14 cellular contexts compared by ENCODE assay signal in the genomic region with DNA sequence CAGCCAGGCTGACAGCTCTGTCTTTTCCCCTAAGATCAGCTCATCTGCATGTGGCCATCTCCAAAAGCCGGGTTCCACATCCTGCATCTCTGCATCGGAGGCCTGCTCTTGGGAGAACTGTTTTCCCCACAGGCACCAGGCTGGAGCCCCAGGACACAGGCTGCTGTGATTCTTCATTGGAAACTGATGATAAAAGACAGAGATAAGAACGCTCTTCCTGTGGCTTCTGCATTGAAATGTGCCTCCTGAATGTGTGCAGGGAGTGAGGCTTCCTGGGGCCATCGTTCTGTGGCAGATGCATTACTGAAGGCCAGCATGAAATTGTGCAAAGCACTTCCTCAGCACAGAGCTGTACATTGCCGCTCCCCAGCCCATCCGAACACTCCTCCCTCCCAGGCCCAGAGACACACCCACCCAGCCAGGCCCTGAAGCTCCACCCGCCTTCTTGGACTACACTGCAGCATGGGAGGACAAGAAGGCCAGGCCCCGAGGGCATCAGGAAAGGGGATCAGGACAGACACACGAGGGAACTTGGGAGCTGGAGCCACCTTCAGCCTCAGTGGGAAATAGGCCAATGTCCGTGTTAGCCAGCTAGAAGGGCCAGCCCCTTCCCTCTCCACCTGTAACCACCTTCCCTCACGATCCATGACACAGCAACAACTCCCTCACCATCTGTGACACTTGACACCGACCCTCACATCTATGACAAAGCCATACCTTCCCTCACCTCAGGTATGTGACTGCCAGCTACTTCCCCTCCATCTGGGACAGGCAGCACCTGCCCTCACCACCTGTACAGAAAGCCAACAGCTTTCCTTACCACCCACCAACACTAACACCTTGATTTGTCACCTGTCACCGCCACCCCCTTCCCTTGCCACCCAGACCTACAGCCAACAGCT.
DNase-seq lines count a peak whose midpoint lies in the region; FAIRE-seq and TF ChIP-seq lines count a peak whose summit lies in the region.
"Had no signal": no experiment of that assay in that cellular context is flagged by ENCODE, and none has a peak within 500 bp of the region (broad histone marks: within the 10 kb centered on the region; RNA-seq: fewer than 3 reads in every experiment).

No MANE protein-coding gene starts in this region.

- TF ChIP-seq CTCF in NB4 (IDR thresholded peaks at IDR 0.05; ENCODE audit: low read depth, low read length), result no peak

- no peak overlapping the region for H3K4me3 ChIP-seq in NB4 (ENCODE audit: low read depth, low read length)
- H3K4me3 ChIP-seq: breast epithelium, skin epidermis, suprapubic skin had no signal

- DNase-seq in H54 (ENCODE audit: insufficient read length, low spot score), result peak; percentile 46
- peak; percentile 44 for DNase-seq in NB4 (ENCODE audit: low read depth)
- DNase-seq in SKM-1 (lab: John Stamatoyannopoulos, UW; ENCODE audit: unreplicated experiment), result peak; percentile 66
- peak; percentile 62 for DNase-seq in mesenteric fat pad (ENCODE audit: low spot score)
- DNase-seq in GOT3 (lab: John Stamatoyannopoulos, UW), result no peak
- DNase-seq in dermis blood vessel endothelial cell, result no peak
- DNase-seq in DMS 273 (lab: John Stamatoyannopoulos, UW; ENCODE audit: unreplicated experiment), result no peak
- DNase-seq in activated CD4-positive, CD25-positive, alpha-beta regulatory T cell treated with anti-CD3 and anti-CD28 coated beads, Interleukin-2, amount 50 U/mL, for 72 hours, result no peak
- DNase-seq: activated CD4-positive, alpha-beta T cell treated with anti-CD3 and anti-CD28 coated beads, Interleukin-2, amount 50 U/mL, for 4 hours; activated naive CD4-positive, alpha-beta T cell; CD4-positive, CD25-positive, alpha-beta regulatory T cell had no signal

- FAIRE-seq in H54 (lab: Jason Lieb, UNC), result no peak

- TF ChIP-seq POLR2A in H54 (IDR thresholded peaks at IDR 0.05; ENCODE audit: low read depth, low read length) (no peak), NB4 (IDR thresholded peaks at IDR 0.05; ENCODE audit: extremely low read depth, insufficient read length) (no peak)

Comparison
In these comparisons a context has a peak if more than half of its experiments do, and no peak if none do; other contexts are left out.
1. DNase-seq: peak in H54 (single experiment), NB4 (single experiment), SKM-1 (single experiment) and mesenteric fat pad (single experiment); none in GOT3 (single experiment), dermis blood vessel endothelial cell (single experiment), DMS 273 (single experiment) and activated CD4-positive, CD25-positive, alpha-beta regulatory T cell treated with anti-CD3 and anti-CD28 coated beads, Interleukin-2, amount 50 U/mL, for 72 hours (single experiment).